Comparison of ENCODE assay signal across 6 cellular contexts in genomic region chr20:3785240-3786125, GRCh38. TPM values are rescaled to one million over a fixed set of nuclear protein-coding genes. Genes with fewer than 3 reads are reported as not detected.
A peak's percentile ranks its signal among the peaks of the same experiment; 100 is the strongest.
DNase-seq lines count a peak whose midpoint lies in the region.

No MANE protein-coding gene starts in this region.

- no peak overlapping the region for H2BK120ac ChIP-seq in mesenchymal stem cell (ENCODE audit: low read depth, low read length)

- H4K91ac ChIP-seq in mesenchymal stem cell (ENCODE audit: low read length): peak overlapping the region; percentile 18

- H3K18ac ChIP-seq in mesenchymal stem cell (ENCODE audit: low read depth in 1 of 2, low read length in 2 of 2): peak overlapping the region; percentile 10 to 93

- H4K8ac ChIP-seq in mesenchymal stem cell (ENCODE audit: low read length): no peak overlapping the region

- no peaks in the 10 kb centered on the region for H3K9me3 ChIP-seq in mesenchymal stem cell (ENCODE audit: control insufficient read depth, low read length)

- peaks cover 34% of the 10 kb centered on the region for H3K4me1 ChIP-seq in mesenchymal stem cell (ENCODE audit: control insufficient read depth, insufficient read depth, low read depth, low read length)

- no peak overlapping the region for H2AK5ac ChIP-seq in mesenchymal stem cell (ENCODE audit: low read length, severe bottlenecking)

- DNase-seq in GM03348 (ENCODE audit: low spot score) (peak; percentile 35), mesenchymal stem cell (peak; percentile 9), DMS153 treated with DMSO at 0.1 percent for 48 hours (lab: John Stamatoyannopoulos, UW; ENCODE audit: unreplicated experiment) (no peak), D341Med (ENCODE audit: low spot score) (no peak)
- no peak for DNase-seq in activated T-helper 2 cell treated with anti-CD3 and anti-CD28 coated beads, Interferon-gamma antibody, Interleukin-2, Interleukin-4, amounts not matched to agents 10 μg/mL and 5 μg/mL and 100 μg/mL, durations not matched to agents 14 hours and 24 hours and 36 hours (ENCODE audit: low spot score)
- no peak for DNase-seq in activated effector memory CD4-positive, alpha-beta T cell treated with Interleukin-2 at 50 U/mL for 16 hours

- H3K79me1 ChIP-seq in mesenchymal stem cell (replicated peaks; ENCODE audit: low read length, poor library complexity, severe bottlenecking): peaks cover 18% of the 10 kb centered on the region

- H3K27ac ChIP-seq in mesenchymal stem cell (ENCODE audit: low read length, poor library complexity, severe bottlenecking): no peak overlapping the region

- H3K27me3 ChIP-seq in mesenchymal stem cell (ENCODE audit: control insufficient read depth in 1 of 2, insufficient read depth in 1 of 2, low read length in 2 of 2): no peaks in the 10 kb centered on the region

- H3K36me3 ChIP-seq in mesenchymal stem cell (ENCODE audit: control insufficient read depth in 1 of 2, insufficient read depth in 2 of 2, low read depth in 1 of 2, low read length in 2 of 2): peaks cover 23 to 29% of the 10 kb centered on the region in 2 experiments

- 69% methylated on average over 79 of the region's 79 CpGs for WGBS in mesenchymal stem cell

- peak overlapping the region; percentile 77 for H2AFZ ChIP-seq in mesenchymal stem cell (ENCODE audit: low read depth, low read length)

- H3K9me3 Mint-ChIP-seq in activated T-helper 2 cell treated with anti-CD3 and anti-CD28 coated beads, Interferon-gamma antibody, Interleukin-2, Interleukin-4, amounts not matched to agents 10 μg/mL and 5 μg/mL and 100 μg/mL, durations not matched to agents 14 hours and 24 hours and 36 hours: no peaks in the 10 kb centered on the region

- peak overlapping the region; percentile 41 to 86 for H3K4ac ChIP-seq in mesenchymal stem cell (ENCODE audit: low read depth in 1 of 2, low read length in 2 of 2)

- H3K27ac Mint-ChIP-seq in activated T-helper 2 cell treated with anti-CD3 and anti-CD28 coated beads, Interferon-gamma antibody, Interleukin-2, Interleukin-4, amounts not matched to agents 10 μg/mL and 5 μg/mL and 100 μg/mL, durations not matched to agents 14 hours and 24 hours and 36 hours: no peak overlapping the region

- H3K27me3 Mint-ChIP-seq in activated T-helper 2 cell treated with anti-CD3 and anti-CD28 coated beads, Interferon-gamma antibody, Interleukin-2, Interleukin-4, amounts not matched to agents 10 μg/mL and 5 μg/mL and 100 μg/mL, durations not matched to agents 14 hours and 24 hours and 36 hours (ENCODE audit: low read depth): peaks cover 2% of the 10 kb centered on the region

- peaks cover 43% of the 10 kb centered on the region for H3K4me1 Mint-ChIP-seq in activated T-helper 2 cell treated with anti-CD3 and anti-CD28 coated beads, Interferon-gamma antibody, Interleukin-2, Interleukin-4, amounts not matched to agents 10 μg/mL and 5 μg/mL and 100 μg/mL, durations not matched to agents 14 hours and 24 hours and 36 hours (ENCODE audit: low read depth)

- H3K14ac ChIP-seq in mesenchymal stem cell (ENCODE audit: low read length in 2 of 2): peak overlapping the region in 1 of 2 experiments; percentile 86

- H2BK15ac ChIP-seq in mesenchymal stem cell (ENCODE audit: low read depth, poor library complexity, severe bottlenecking): no peak overlapping the region

- peak overlapping the region in 1 of 2 experiments; percentile 61 for H3K23ac ChIP-seq in mesenchymal stem cell (ENCODE audit: low read length in 2 of 2)

- intact Hi-C loops in activated T-helper 2 cell treated with anti-CD3 and anti-CD28 coated beads, Interferon-gamma antibody, Interleukin-2, Interleukin-4, amounts not matched to agents 10 μg/mL and 5 μg/mL and 100 μg/mL, durations not matched to agents 14 hours and 24 hours and 36 hours (cut with micrococcal nuclease): loop anchor here (1.0 to 2.0 kb wide), 5 partner anchors 11 to 69 kb away; partner anchors contain the start of genes AP5S1, CDC25B and MAVS

- peak overlapping the region in 1 of 2 experiments; percentile 61 for H2BK12ac ChIP-seq in mesenchymal stem cell (ENCODE audit: low read length in 2 of 2)

- H2BK5ac ChIP-seq in mesenchymal stem cell (ENCODE audit: low read depth, low read length, poor library complexity, severe bottlenecking): no peak overlapping the region

- peak overlapping the region; percentile 56 to 88 for H3K4me3 ChIP-seq in mesenchymal stem cell (ENCODE audit: insufficient read depth in 1 of 2, low read depth in 1 of 2, low read length in 2 of 2)

- H3K4me2 ChIP-seq in mesenchymal stem cell (ENCODE audit: low read length, poor library complexity, severe bottlenecking): peak overlapping the region; percentile 81

- H3K4me3 Mint-ChIP-seq in activated T-helper 2 cell treated with anti-CD3 and anti-CD28 coated beads, Interferon-gamma antibody, Interleukin-2, Interleukin-4, amounts not matched to agents 10 μg/mL and 5 μg/mL and 100 μg/mL, durations not matched to agents 14 hours and 24 hours and 36 hours (ENCODE audit: low read depth): peak overlapping the region; percentile 38

- peak overlapping the region; percentile 87 for H3K9ac ChIP-seq in mesenchymal stem cell (ENCODE audit: low read length)

- H3K36me3 Mint-ChIP-seq in activated T-helper 2 cell treated with anti-CD3 and anti-CD28 coated beads, Interferon-gamma antibody, Interleukin-2, Interleukin-4, amounts not matched to agents 10 μg/mL and 5 μg/mL and 100 μg/mL, durations not matched to agents 14 hours and 24 hours and 36 hours (ENCODE audit: low read depth): peaks cover 16% of the 10 kb centered on the region

RNA-seq across cellular contexts. Expression of gene CENPB, which starts 1.1 kb away (rescaled TPM):
- 66.1 and 68.9 TPM in 2 replicates for total RNA-seq in activated T-helper 2 cell treated with anti-CD3 and anti-CD28 coated beads, Interferon-gamma antibody, Interleukin-2, Interleukin-4, amounts not matched to agents 10 μg/mL and 5 μg/mL and 100 μg/mL, durations not matched to agents 14 hours and 24 hours and 36 hours
- 38.0 TPM for polyA plus RNA-seq in mesenchymal stem cell (2013, experiment 1 of 2)
- 38.0 TPM for polyA plus RNA-seq in mesenchymal stem cell (2013, experiment 2 of 2)

RNA-seq across cellular contexts. Expression of gene SPEF1, which starts 4.2 kb away (rescaled TPM):
- total RNA-seq in activated T-helper 2 cell treated with anti-CD3 and anti-CD28 coated beads, Interferon-gamma antibody, Interleukin-2, Interleukin-4, amounts not matched to agents 10 μg/mL and 5 μg/mL and 100 μg/mL, durations not matched to agents 14 hours and 24 hours and 36 hours: not detected in 2 replicates
- 0.07 TPM for polyA plus RNA-seq in mesenchymal stem cell (2013, experiment 1 of 2)
- 0.07 TPM for polyA plus RNA-seq in mesenchymal stem cell (2013, experiment 2 of 2)

RNA-seq across cellular contexts. Expression of gene CDC25B, which starts 10.6 kb away (rescaled TPM):
- total RNA-seq in activated T-helper 2 cell treated with anti-CD3 and anti-CD28 coated beads, Interferon-gamma antibody, Interleukin-2, Interleukin-4, amounts not matched to agents 10 μg/mL and 5 μg/mL and 100 μg/mL, durations not matched to agents 14 hours and 24 hours and 36 hours: 101 and 103 TPM in 2 replicates
- 97.9 TPM for polyA plus RNA-seq in mesenchymal stem cell (2013, experiment 1 of 2)
- polyA plus RNA-seq in mesenchymal stem cell (2013, experiment 2 of 2): 95.2 TPM

RNA-seq across cellular contexts. Expression of gene ADISSP, which starts 17.9 kb away (rescaled TPM):
- 55.8 and 56.3 TPM in 2 replicates for total RNA-seq in activated T-helper 2 cell treated with anti-CD3 and anti-CD28 coated beads, Interferon-gamma antibody, Interleukin-2, Interleukin-4, amounts not matched to agents 10 μg/mL and 5 μg/mL and 100 μg/mL, durations not matched to agents 14 hours and 24 hours and 36 hours
- 39.5 TPM for polyA plus RNA-seq in mesenchymal stem cell (2013, experiment 1 of 2)
- polyA plus RNA-seq in mesenchymal stem cell (2013, experiment 2 of 2): 36.9 TPM

RNA-seq across cellular contexts. Expression of gene AP5S1, which starts 34.9 kb away (rescaled TPM):
- total RNA-seq in activated T-helper 2 cell treated with anti-CD3 and anti-CD28 coated beads, Interferon-gamma antibody, Interleukin-2, Interleukin-4, amounts not matched to agents 10 μg/mL and 5 μg/mL and 100 μg/mL, durations not matched to agents 14 hours and 24 hours and 36 hours: 11.9 and 12.8 TPM in 2 replicates
- polyA plus RNA-seq in mesenchymal stem cell (2013, experiment 1 of 2): 9.4 TPM
- 9.5 TPM for polyA plus RNA-seq in mesenchymal stem cell (2013, experiment 2 of 2)

Comparison
In these comparisons a context has a peak if more than half of its experiments do, and no peak if none do; other contexts are left out.
1. DNase-seq: peak in GM03348 (single experiment) and mesenchymal stem cell (single experiment); none in activated T-helper 2 cell treated with anti-CD3 and anti-CD28 coated beads, Interferon-gamma antibody, Interleukin-2, Interleukin-4, amounts not matched to agents 10 μg/mL and 5 μg/mL and 100 μg/mL, durations not matched to agents 14 hours and 24 hours and 36 hours (single experiment), activated effector memory CD4-positive, alpha-beta T cell treated with Interleukin-2 at 50 U/mL for 16 hours (single experiment), DMS153 treated with DMSO at 0.1 percent for 48 hours (single experiment) and D341Med (single experiment).